Comparison of ENCODE assay signal across 25 cellular contexts in genomic region chr6:52312461-52312860, GRCh38. TPM values are rescaled to one million over a fixed set of nuclear protein-coding genes. Genes with fewer than 3 reads are reported as not detected.
DNase-seq lines count a peak whose midpoint lies in the region; ATAC-seq, FAIRE-seq and TF ChIP-seq lines count a peak whose summit lies in the region.
"Had no signal": no experiment of that assay in that cellular context is flagged by ENCODE, and none has a peak within 500 bp of the region (broad histone marks: within the 10 kb centered on the region; RNA-seq: fewer than 3 reads in every experiment).

No MANE protein-coding gene starts in this region.

- no peaks in the 10 kb centered on the region for H3K79me1 ChIP-seq in neuronal stem cell (ENCODE audit: low read depth, low read length)

- H3K9me1 ChIP-seq in endothelial cell of umbilical vein (replicated peaks; ENCODE audit: control insufficient read depth, extremely low read depth, insufficient read depth, low read length): no peaks in the 10 kb centered on the region

- H2BK120ac ChIP-seq in neuronal stem cell (ENCODE audit: low read depth, low read length): no peak overlapping the region

- H3K9ac ChIP-seq in OCI-LY3 (ENCODE audit: low read length) (no peak overlapping the region), endothelial cell of umbilical vein (replicated peaks; ENCODE audit: extremely low read depth, insufficient read depth, low read length) (no peak overlapping the region), neuronal stem cell (ENCODE audit: low read depth, low read length, poor library complexity) (no peak overlapping the region)

- H4K91ac ChIP-seq in neuronal stem cell (ENCODE audit: low read depth, low read length, poor library complexity): no peak overlapping the region

- intact Hi-C loops in endothelial cell of umbilical vein (cut with micrococcal nuclease): no loop called here

- no peak overlapping the region for H2AK5ac ChIP-seq in neuronal stem cell (ENCODE audit: low read depth, low read length)

- no peak overlapping the region for H2BK12ac ChIP-seq in neuronal stem cell (ENCODE audit: low read length)

- peak; percentile 98 for DNase-seq in COLO829 (ENCODE audit: low spot score)
- no peak for DNase-seq in endothelial cell of umbilical vein (ENCODE audit: low read depth, low spot score)
- no peak for DNase-seq in neuronal stem cell (ENCODE audit: low spot score)
- DNase-seq in NCI-H774 (lab: John Stamatoyannopoulos, UW): no peak
- no peak for DNase-seq in DMS153 treated with DMSO at 0.1 percent for 48 hours (lab: John Stamatoyannopoulos, UW; ENCODE audit: unreplicated experiment)
- DNase-seq in effector CD8-positive, alpha-beta T cell (lab: John Stamatoyannopoulos, UW): no peak
- DNase-seq: activated CD4-positive, alpha-beta T cell treated with anti-CD3 and anti-CD28 coated beads for 36 hours; activated gamma-delta T cell; activated T-cell treated with anti-CD3 and anti-CD28 coated beads, Interleukin-2, amount 50 U/mL, for 1 hour; body of pancreas; CD8-positive, alpha-beta T cell; cerebellar nuclear complex; DMS 273 treated with DMSO at 0.1 percent for 48 hours; GOT3; heart left ventricle; Karpas-422; left colon; mammary epithelial cell; NCI-H1436 treated with DMSO at 0.1 percent for 48 hours; NCI-H526; stimulated activated naive CD4-positive, alpha-beta T cell treated with Interleukin-2 at 50 U/mL for 16 hours had no signal

- no peak overlapping the region for H2BK5ac ChIP-seq in neuronal stem cell (ENCODE audit: low read length)

- no peaks in the 10 kb centered on the region for H3K27me3 ChIP-seq in OCI-LY3 (ENCODE audit: low read depth, low read length)
- H3K27me3 ChIP-seq in endothelial cell of umbilical vein (ENCODE audit: control insufficient read depth in 2 of 2, insufficient read depth in 2 of 2, low read length in 2 of 2): no peaks in the 10 kb centered on the region
- H3K27me3 ChIP-seq in neuronal stem cell (ENCODE audit: control insufficient read depth in 3 of 3, insufficient read depth in 3 of 3, low read depth in 1 of 3, low read length in 3 of 3): no peaks in the 10 kb centered on the region
- H3K27me3 ChIP-seq: body of pancreas, heart left ventricle had no signal

- TF ChIP-seq POLR2A in endothelial cell of umbilical vein (IDR thresholded peaks at IDR 0.05; ENCODE audit: low read depth, low read length): no peak

- H3K9me3 ChIP-seq in OCI-LY3 (ENCODE audit: insufficient read depth, low read length) (no peaks in the 10 kb centered on the region), endothelial cell of umbilical vein (replicated peaks; ENCODE audit: control insufficient read depth, insufficient read depth, low read length) (no peaks in the 10 kb centered on the region), neuronal stem cell (replicated peaks in 1 of 2; ENCODE audit: control insufficient read depth in 2 of 2, insufficient read depth in 1 of 2, low read depth in 1 of 2, low read length in 2 of 2) (no peaks in the 10 kb centered on the region)
- H3K9me3 ChIP-seq: body of pancreas, heart left ventricle had no signal

- H3K4ac ChIP-seq in neuronal stem cell (ENCODE audit: low read length): no peak overlapping the region

- dilution Hi-C loops in endothelial cell of umbilical vein (cut with MboI; ENCODE audit: extremely low pct_ligation_motif_present, low sequenced_read_pairs): no loop called here

- CTCF ChIA-PET in endothelial cell of umbilical vein (lab: Charles Lee): interaction anchor here (0.6 to 1.6 kb wide), 3 partner anchors 9 to 95 kb away, joined by 3 to 4 read pairs (median 3); no protein-coding TSS in a partner anchor

- WGBS in neuronal stem cell (ENCODE audit: extremely low coverage in 2 of 2, insufficient read length in 2 of 2, insufficient replicate concordance in 1 of 2), 2 donors: no CpG with 5 or more reads among the region's 2 CpGs

- H4K8ac ChIP-seq in neuronal stem cell (ENCODE audit: low read depth, low read length): no peak overlapping the region

- H3K4me1 ChIP-seq in OCI-LY3 (ENCODE audit: low read length) (peaks cover 29% of the 10 kb centered on the region), endothelial cell of umbilical vein (ENCODE audit: control insufficient read depth, extremely low read depth, insufficient read depth, low read length) (peaks cover 5% of the 10 kb centered on the region), neuronal stem cell (ENCODE audit: control insufficient read depth in 2 of 2, insufficient read depth in 1 of 2, low read depth in 1 of 2, low read length in 2 of 2) (peaks cover under 1 to 5% of the 10 kb centered on the region in 2 donors)
- H3K4me1 ChIP-seq: body of pancreas had no signal

- H3K23ac ChIP-seq in neuronal stem cell (ENCODE audit: low read depth, low read length, poor library complexity): no peak overlapping the region

- H3K79me2 ChIP-seq in OCI-LY3 (ENCODE audit: low read length) (no peaks in the 10 kb centered on the region), endothelial cell of umbilical vein (ENCODE audit: control insufficient read depth, insufficient read depth, low read length) (no peaks in the 10 kb centered on the region)

- H3K27ac ChIP-seq in OCI-LY3 (ENCODE audit: low read length) (peak overlapping the region; percentile 8), endothelial cell of umbilical vein (ENCODE audit: insufficient read depth, low read depth, low read length) (no peak overlapping the region), neuronal stem cell (replicated peaks; ENCODE audit: low read length) (no peak overlapping the region)
- H3K27ac ChIP-seq: body of pancreas, heart left ventricle, RWPE1, SK-N-MC had no signal

- H2AFZ ChIP-seq in OCI-LY3 (ENCODE audit: low read depth, low read length): peak overlapping the region; percentile 29; the same call in 1 of the 2 replicates
- H2AFZ ChIP-seq in endothelial cell of umbilical vein (ENCODE audit: low read depth, low read length): no peak overlapping the region
- H2AFZ ChIP-seq in neuronal stem cell (ENCODE audit: low read length): peak overlapping the region; percentile 71

- FAIRE-seq in endothelial cell of umbilical vein (lab: Jason Lieb, UNC): peak; percentile 18

- H3K4me2 ChIP-seq in OCI-LY3 (ENCODE audit: low read length) (no peak overlapping the region), endothelial cell of umbilical vein (ENCODE audit: insufficient read depth, low read length) (no peak overlapping the region), neuronal stem cell (ENCODE audit: insufficient read depth, low read length, poor library complexity, severe bottlenecking) (no peak overlapping the region)

- H3K4me3 ChIP-seq in OCI-LY3 (ENCODE audit: low read length): no peak overlapping the region
- no peak overlapping the region for H3K4me3 ChIP-seq in endothelial cell of umbilical vein (replicated peaks in 1 of 3; ENCODE audit: insufficient read depth in 1 of 3, low read depth in 1 of 3, low read length in 3 of 3)
- no peak overlapping the region for H3K4me3 ChIP-seq in neuronal stem cell (ENCODE audit: low read length in 2 of 2)
- H3K4me3 ChIP-seq: body of pancreas, heart left ventricle, SK-N-MC had no signal

- no peak overlapping the region for H3K14ac ChIP-seq in neuronal stem cell (ENCODE audit: low read length)

- H3K18ac ChIP-seq in neuronal stem cell (ENCODE audit: low read length): no peak overlapping the region

- no peak for TF ChIP-seq CTCF in OCI-LY3 (IDR thresholded peaks at IDR 0.05; ENCODE audit: low read depth, low read length)
- TF ChIP-seq CTCF in endothelial cell of umbilical vein (IDR thresholded peaks at IDR 0.05; ENCODE audit: extremely low read depth in 1 of 2, insufficient read depth in 1 of 2, low read depth in 1 of 2, low read length in 2 of 2): no peak

- H2BK15ac ChIP-seq in neuronal stem cell (ENCODE audit: low read length): no peak overlapping the region

- no peak for ATAC-seq in GM18498 (IDR thresholded peaks at IDR 0.05; ENCODE audit: unreplicated experiment)
- ATAC-seq: activated CD4-positive, alpha-beta T cell treated with anti-CD3 and anti-CD28 coated beads for 36 hours; body of pancreas; CD8-positive, alpha-beta T cell; heart left ventricle; left colon had no signal

- POLR2A ChIA-PET in endothelial cell of umbilical vein (lab: Charles Lee): no interaction called here

- BruUV-seq in endothelial cell of umbilical vein (replicated peaks; lab: Mats Ljungman, UMichigan): no TSS peak

- no peaks in the 10 kb centered on the region for H4K20me1 ChIP-seq in OCI-LY3 (ENCODE audit: insufficient read depth, low read length)
- H4K20me1 ChIP-seq in endothelial cell of umbilical vein (replicated peaks; ENCODE audit: control insufficient read depth, extremely low read depth, insufficient read depth, low read length): no peaks in the 10 kb centered on the region

- H3K36me3 ChIP-seq in OCI-LY3 (replicated peaks; ENCODE audit: low read depth, low read length) (no peaks in the 10 kb centered on the region), endothelial cell of umbilical vein (ENCODE audit: control insufficient read depth in 2 of 2, extremely low read depth in 1 of 2, insufficient read depth in 2 of 2, low read length in 2 of 2) (no peaks in the 10 kb centered on the region), neuronal stem cell (replicated peaks in 1 of 2; ENCODE audit: control insufficient read depth in 2 of 2, insufficient read depth in 2 of 2, low read length in 2 of 2) (no peaks in the 10 kb centered on the region)
- H3K36me3 ChIP-seq: heart left ventricle had no signal

TF ChIP-seq in endothelial cell of umbilical vein, 7 proteins besides CTCF, POLR2A, EP300 and RAD21:
- no peak for TF ChIP-seq POLR2AphosphoS5 (IDR thresholded peaks at IDR 0.05; ENCODE audit: insufficient read depth, low read depth, low read length)

RNA-seq across cellular contexts. Expression of gene MCM3, which starts 27.9 kb away (rescaled TPM):
- total RNA-seq in endothelial cell of umbilical vein: 80.6 and 81.6 TPM in 2 replicates
- polyA plus RNA-seq in endothelial cell of umbilical vein: 50.3 and 57.2 TPM in 2 replicates
- polyA plus RNA-seq in endothelial cell of umbilical vein (2011; cell fraction: cytosol; rRNA removed): 71.6 and 88.5 TPM in 2 replicates
- polyA plus RNA-seq in endothelial cell of umbilical vein (2011; cell fraction: nucleus; rRNA removed): 107 and 153 TPM in 2 replicates
- polyA plus RNA-seq in endothelial cell of umbilical vein (2012): 35.7 and 56.3 TPM in 2 replicates
- 99.5 and 110 TPM in 2 replicates for polyA minus RNA-seq in endothelial cell of umbilical vein
- 113 TPM for polyA minus RNA-seq in endothelial cell of umbilical vein (2011; cell fraction: cytosol; rRNA and poly(A)+ RNA removed)
- polyA minus RNA-seq in endothelial cell of umbilical vein (2011; cell fraction: nucleus; rRNA and poly(A)+ RNA removed): 37.7 and 72.2 TPM in 2 replicates
- polyA plus RNA-seq in neuronal stem cell (2013, experiment 1 of 2): 102 TPM
- polyA plus RNA-seq in neuronal stem cell (2013, experiment 2 of 2): 98.5 TPM

RNA-seq across cellular contexts. Expression of gene PAQR8, which starts 49.5 kb away (rescaled TPM):
- 6.0 TPM in 2 replicates for total RNA-seq in endothelial cell of umbilical vein
- polyA plus RNA-seq in endothelial cell of umbilical vein: 4.3 TPM in 2 replicates
- polyA plus RNA-seq in endothelial cell of umbilical vein (2011; cell fraction: cytosol; rRNA removed): 2.6 and 3.1 TPM in 2 replicates
- 1.3 and 1.5 TPM in 2 replicates for polyA plus RNA-seq in endothelial cell of umbilical vein (2011; cell fraction: nucleus; rRNA removed)
- 3.8 and 5.2 TPM in 2 replicates for polyA plus RNA-seq in endothelial cell of umbilical vein (2012)
- 9.5 and 11.6 TPM in 2 replicates for polyA minus RNA-seq in endothelial cell of umbilical vein
- 0.20 TPM for polyA minus RNA-seq in endothelial cell of umbilical vein (2011; cell fraction: cytosol; rRNA and poly(A)+ RNA removed)
- polyA minus RNA-seq in endothelial cell of umbilical vein (2011; cell fraction: nucleus; rRNA and poly(A)+ RNA removed): 1.8 and 1.9 TPM in 2 replicates
- 16.4 TPM for polyA plus RNA-seq in neuronal stem cell (2013, experiment 1 of 2)
- 16.7 TPM for polyA plus RNA-seq in neuronal stem cell (2013, experiment 2 of 2)
